In the genomic region with DNA sequence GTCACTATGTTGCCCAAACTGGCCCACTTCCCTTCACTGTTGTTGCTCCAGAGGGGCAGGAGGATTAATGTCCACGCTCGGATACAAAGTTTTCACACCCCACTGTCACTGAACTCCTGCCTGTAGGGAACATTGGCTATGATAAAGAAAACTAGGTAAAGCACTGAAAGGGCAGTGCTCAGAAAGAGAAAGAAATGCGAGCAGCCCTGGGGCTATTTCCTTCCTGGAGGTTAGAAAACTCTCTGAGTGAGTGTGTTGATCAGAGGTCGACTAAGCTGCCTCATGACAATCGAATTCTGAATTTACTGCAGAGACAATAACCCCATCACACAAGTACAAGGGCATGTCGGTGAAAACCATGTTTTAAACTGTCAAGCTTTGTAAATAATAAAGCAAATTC, we compare ENCODE assay signal across 17 cellular contexts.
DNase-seq lines count a peak whose midpoint lies in the region; TF ChIP-seq lines count a peak whose summit lies in the region.
"Had no signal": no experiment of that assay in that cellular context is flagged by ENCODE, and none has a peak within 500 bp of the region (broad histone marks: within the 10 kb centered on the region; RNA-seq: fewer than 3 reads in every experiment).

No MANE protein-coding gene starts in this region.

- no peaks in the 10 kb centered on the region for H3K27me3 ChIP-seq in AG04450 (ENCODE audit: control insufficient read depth, insufficient read depth, low read length)
- no peaks in the 10 kb centered on the region for H3K27me3 ChIP-seq in NT2/D1 (ENCODE audit: insufficient read depth, insufficient read length)
- no peaks in the 10 kb centered on the region for H3K27me3 ChIP-seq in prostate gland (replicated peaks; ENCODE audit: insufficient read depth)
- H3K27me3 ChIP-seq: hepatocyte had no signal

- H3K27ac ChIP-seq in AG04450 (ENCODE audit: low read depth, low read length) (peak overlapping the region; percentile 22), prostate gland (no peak overlapping the region)
- H3K27ac ChIP-seq: hepatocyte had no signal

- POLR2A ChIA-PET in AG04450 (lab: Yijun Ruan, JAX), result no interaction called here

- H3K4me3 Mint-ChIP-seq in endothelial cell (ENCODE audit: unreplicated experiment), result no peak overlapping the region
- no peak overlapping the region for H3K4me3 Mint-ChIP-seq in nephron progenitor cell
- no peak overlapping the region for H3K4me3 Mint-ChIP-seq in activated T-cell treated with anti-CD3 and anti-CD28 coated beads, Interleukin-2, amount 50 U/mL, for 24 hours
- H3K4me3 Mint-ChIP-seq: CD8-positive, alpha-beta memory T cell; naive thymus-derived CD4-positive, alpha-beta T cell had no signal

- 59% methylated on average over 6 of the region's 6 CpGs for WGBS in prostate gland

- H3K36me3 Mint-ChIP-seq in endothelial cell (ENCODE audit: low read depth, unreplicated experiment) (no peaks in the 10 kb centered on the region), nephron progenitor cell (ENCODE audit: low read depth) (no peaks in the 10 kb centered on the region)
- no peaks in the 10 kb centered on the region for H3K36me3 Mint-ChIP-seq in activated T-cell treated with anti-CD3 and anti-CD28 coated beads, Interleukin-2, amount 50 U/mL, for 24 hours (ENCODE audit: low read depth)
- H3K36me3 Mint-ChIP-seq: CD8-positive, alpha-beta memory T cell had no signal

- CTCF ChIA-PET in AG04450 (lab: Charles Lee), result no interaction called here

- no peak overlapping the region for H3K9ac ChIP-seq in NT2/D1 (ENCODE audit: insufficient read length, low read depth)

- TF ChIP-seq CTCF in AG04450 (IDR thresholded peaks at IDR 0.05; ENCODE audit: low read depth, low read length), result no peak
- TF ChIP-seq CTCF in endothelial cell (IDR thresholded peaks at IDR 0.05; ENCODE audit: unreplicated experiment), result no peak
- no peak for TF ChIP-seq CTCF in nephron progenitor cell (IDR thresholded peaks at IDR 0.05)
- no peak for TF ChIP-seq CTCF in prostate gland (IDR thresholded peaks at IDR 0.05)

- DNase-seq in AG04450 (ENCODE audit: low read depth, low spot score), result no peak
- DNase-seq in NT2/D1 (ENCODE audit: low read depth, low spot score), result peak; percentile 27
- DNase-seq in endothelial cell (ENCODE audit: low spot score), result no peak
- DNase-seq in nephron progenitor cell, result no peak
- no peak for DNase-seq in activated T-cell treated with anti-CD3 and anti-CD28 coated beads, Interleukin-2, amount 50 U/mL, for 24 hours
- DNase-seq in prostate gland (ENCODE audit: low spot score), result no peak
- DNase-seq in NCI-H146 (lab: John Stamatoyannopoulos, UW), result no peak
- no peak for DNase-seq in activated CD8-positive, alpha-beta memory T cell treated with anti-CD3 and anti-CD28 coated beads, Interleukin-2, amount 50 U/mL, for 4 hours
- DNase-seq: ACHN; activated gamma-delta T cell; CD8-positive, alpha-beta memory T cell; MV-4-11; naive thymus-derived CD4-positive, alpha-beta T cell; NCI-H2081; T-helper 1 cell had no signal

- H3K4me3 ChIP-seq in AG04450 (ENCODE audit: low read depth, low read length) (no peak overlapping the region), NT2/D1 (ENCODE audit: insufficient read length, low read depth) (no peak overlapping the region), prostate gland (no peak overlapping the region)
- H3K4me3 ChIP-seq: hepatocyte, thoracic aorta had no signal

- H3K9me3 ChIP-seq in AG04450 (ENCODE audit: control insufficient read depth, insufficient read depth, low read length) (peaks cover 17% of the 10 kb centered on the region), NT2/D1 (ENCODE audit: insufficient read depth, low read length) (peaks cover 1% of the 10 kb centered on the region; the same call in 1 of the 2 replicates), prostate gland (no peaks in the 10 kb centered on the region)
- H3K9me3 ChIP-seq: thoracic aorta had no signal

- intact Hi-C loops in prostate gland (cut with DNase I), result no loop called here

- peaks cover 15% of the 10 kb centered on the region for H3K27me3 Mint-ChIP-seq in endothelial cell (ENCODE audit: unreplicated experiment)
- peaks cover 5% of the 10 kb centered on the region for H3K27me3 Mint-ChIP-seq in nephron progenitor cell (ENCODE audit: low read depth, poor library complexity)
- H3K27me3 Mint-ChIP-seq in activated T-cell treated with anti-CD3 and anti-CD28 coated beads, Interleukin-2, amount 50 U/mL, for 24 hours, result peaks cover 9% of the 10 kb centered on the region

- H3K27ac Mint-ChIP-seq in endothelial cell (ENCODE audit: unreplicated experiment) (peak overlapping the region; percentile 86), nephron progenitor cell (peak overlapping the region; percentile 95)
- no peak overlapping the region for H3K27ac Mint-ChIP-seq in activated T-cell treated with anti-CD3 and anti-CD28 coated beads, Interleukin-2, amount 50 U/mL, for 24 hours
- H3K27ac Mint-ChIP-seq: CD8-positive, alpha-beta memory T cell; naive thymus-derived CD4-positive, alpha-beta T cell had no signal

- H3K4me1 Mint-ChIP-seq in endothelial cell (ENCODE audit: unreplicated experiment), result peaks cover 34% of the 10 kb centered on the region
- H3K4me1 Mint-ChIP-seq in nephron progenitor cell, result peaks cover 56% of the 10 kb centered on the region
- H3K4me1 Mint-ChIP-seq in activated T-cell treated with anti-CD3 and anti-CD28 coated beads, Interleukin-2, amount 50 U/mL, for 24 hours (ENCODE audit: low read depth), result peaks cover 3% of the 10 kb centered on the region
- H3K4me1 Mint-ChIP-seq: CD8-positive, alpha-beta memory T cell had no signal

- H3K4me1 ChIP-seq in NT2/D1 (ENCODE audit: insufficient read depth, insufficient read length) (peaks cover 8% of the 10 kb centered on the region), prostate gland (replicated peaks) (no peaks in the 10 kb centered on the region)

- H3K36me3 ChIP-seq in NT2/D1 (ENCODE audit: insufficient read depth, insufficient read length, low read length) (no peaks in the 10 kb centered on the region), prostate gland (no peaks in the 10 kb centered on the region)
- H3K36me3 ChIP-seq: thoracic aorta had no signal

- no peak for TF ChIP-seq POLR2A in prostate gland (IDR thresholded peaks at IDR 0.05)

- H3K9me3 Mint-ChIP-seq in endothelial cell (ENCODE audit: unreplicated experiment), result no peaks in the 10 kb centered on the region
- peaks cover 9% of the 10 kb centered on the region for H3K9me3 Mint-ChIP-seq in nephron progenitor cell
- H3K9me3 Mint-ChIP-seq in activated T-cell treated with anti-CD3 and anti-CD28 coated beads, Interleukin-2, amount 50 U/mL, for 24 hours, result peaks cover under 1% of the 10 kb centered on the region
